ENCODE assay signal across 1 cellular context in the genomic region with DNA sequence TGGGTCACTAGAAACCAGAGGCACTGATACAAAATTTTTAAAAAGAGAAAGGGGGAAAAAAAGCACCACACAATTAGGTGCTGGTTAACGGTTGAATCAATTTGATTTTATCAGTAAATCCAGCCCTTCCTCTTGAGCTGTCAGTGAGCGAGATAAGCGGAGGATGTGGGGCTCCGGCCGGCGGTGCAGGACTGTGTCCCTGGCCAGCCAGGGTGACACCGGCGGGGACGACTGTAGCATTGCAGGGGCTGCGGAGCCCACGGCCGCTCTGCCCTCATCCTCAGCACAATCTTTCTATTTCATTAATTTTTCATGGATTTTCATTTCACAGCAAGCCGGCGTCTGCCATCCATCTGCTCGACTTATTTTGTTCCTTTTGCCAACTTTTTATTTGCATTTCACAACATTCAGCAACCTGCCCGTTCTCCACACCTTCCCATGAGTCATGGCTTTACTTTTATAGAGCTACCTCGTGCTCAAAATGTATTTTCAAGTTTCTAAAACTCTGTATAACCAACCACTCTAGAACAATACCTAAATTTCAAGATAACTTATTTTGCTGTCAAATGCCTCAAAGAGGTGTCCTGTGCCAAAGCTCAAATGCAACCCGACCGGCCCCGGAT.
TF ChIP-seq lines count a peak whose summit lies in the region.

No MANE protein-coding gene starts in this region.

TF ChIP-seq in SK-N-SH treated with all-trans-retinoic acid at 6 μM for 48 hours, 23 proteins besides CTCF, POLR2A, EP300 and RAD21 (continued from another document):
- TF ChIP-seq TOX (CRISPR knock-in tag; IDR thresholded peaks at IDR 0.05; ENCODE audit: borderline replicate concordance) (no peak), ISL1 (CRISPR knock-in tag; IDR thresholded peaks at IDR 0.05) (no peak), ZFP30 (CRISPR knock-in tag; IDR thresholded peaks at IDR 0.05) (no peak), ARNTL (CRISPR knock-in tag; IDR thresholded peaks at IDR 0.05; ENCODE audit: borderline replicate concordance, low read depth) (no peak), OSR1 (CRISPR knock-in tag; IDR thresholded peaks at IDR 0.05) (no peak), BACH2 (CRISPR knock-in tag; IDR thresholded peaks at IDR 0.05; ENCODE audit: borderline replicate concordance) (no peak)
TF ChIP-seq in SK-N-SH treated with all-trans-retinoic acid at 6 μM for 48 hours: peak in this region for 0.
